Comparison of ENCODE assay signal across 1 cellular context in the genomic region with DNA sequence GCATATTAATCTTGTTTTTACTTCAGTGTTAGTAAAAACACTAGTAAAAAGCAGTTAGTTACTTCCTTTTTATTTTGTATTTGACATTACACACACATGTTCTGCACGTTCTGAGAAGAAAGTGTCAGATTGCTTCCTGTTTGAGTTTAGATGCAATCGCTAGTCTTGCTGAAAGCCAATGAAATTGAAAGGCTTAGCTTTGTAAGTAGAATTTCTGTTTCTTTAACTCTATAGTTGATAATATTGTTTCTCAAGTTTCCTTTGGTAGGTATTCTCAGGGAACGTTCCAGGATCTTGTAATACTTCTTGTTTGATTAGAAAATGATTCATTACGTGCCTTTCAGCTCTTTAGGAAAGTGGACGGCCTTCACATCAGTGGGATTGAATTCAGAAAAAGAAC.
TF ChIP-seq lines count a peak whose summit lies in the region.

No MANE protein-coding gene starts in this region.

TF ChIP-seq in K562, 482 proteins besides CTCF, POLR2A, EP300 and RAD21:
- TF ChIP-seq, protein P1, sequence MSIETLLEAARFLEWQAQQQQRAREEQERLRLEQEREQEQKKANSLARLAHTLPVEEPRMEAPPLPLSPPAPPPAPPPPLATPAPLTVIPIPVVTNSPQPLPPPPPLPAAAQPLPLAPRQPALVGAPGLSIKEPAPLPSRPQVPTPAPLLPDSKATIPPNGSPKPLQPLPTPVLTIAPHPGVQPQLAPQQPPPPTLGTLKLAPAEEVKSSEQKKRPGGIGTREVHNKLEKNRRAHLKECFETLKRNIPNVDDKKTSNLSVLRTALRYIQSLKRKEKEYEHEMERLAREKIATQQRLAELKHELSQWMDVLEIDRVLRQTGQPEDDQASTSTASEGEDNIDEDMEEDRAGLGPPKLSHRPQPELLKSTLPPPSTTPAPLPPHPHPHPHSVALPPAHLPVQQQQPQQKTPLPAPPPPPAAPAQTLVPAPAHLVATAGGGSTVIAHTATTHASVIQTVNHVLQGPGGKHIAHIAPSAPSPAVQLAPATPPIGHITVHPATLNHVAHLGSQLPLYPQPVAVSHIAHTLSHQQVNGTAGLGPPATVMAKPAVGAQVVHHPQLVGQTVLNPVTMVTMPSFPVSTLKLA (conservative IDR thresholded peaks at IDR 0.05), result 0 out of 4 replicates have a peak, but pooled peaks of 1 of the 2 experiments have one; percentile 26
- TF ChIP-seq HDAC3 (IDR thresholded peaks at IDR 0.05; ENCODE audit: borderline replicate concordance, partially characterized antibody) (no peak), ETV1 (tag; conservative IDR thresholded peaks at IDR 0.05; ENCODE audit: low read depth) (peak; percentile 35; the same call in 1 of the 2 replicates), ZNF140 (CRISPR knock-in tag; IDR thresholded peaks at IDR 0.05) (no peak)
